34 cellular contexts compared by ENCODE assay signal in the genomic region with DNA sequence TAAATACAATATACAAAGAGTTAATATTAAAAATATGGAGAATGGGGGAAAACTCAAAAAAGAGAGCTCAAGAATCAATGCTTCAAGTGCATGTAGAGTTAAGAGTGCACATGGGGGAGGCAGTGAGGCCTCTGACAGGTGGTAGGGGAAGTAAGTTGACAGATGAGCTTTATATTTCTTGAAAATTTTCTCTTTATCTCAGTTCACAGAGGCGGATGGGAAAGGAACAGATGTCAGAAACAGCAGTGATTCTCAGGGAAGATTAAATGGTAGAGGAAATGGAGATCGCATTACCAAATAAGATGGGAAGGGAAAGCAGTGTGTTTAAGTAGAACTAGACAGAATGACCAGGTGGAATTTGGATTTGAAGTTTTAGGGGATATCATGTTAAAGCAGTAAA.
DNase-seq lines count a peak whose midpoint lies in the region; ATAC-seq, FAIRE-seq and TF ChIP-seq lines count a peak whose summit lies in the region.
"Had no signal": no experiment of that assay in that cellular context is flagged by ENCODE, and none has a peak within 500 bp of the region (broad histone marks: within the 10 kb centered on the region; RNA-seq: fewer than 3 reads in every experiment).

No MANE protein-coding gene starts in this region.

- intact Hi-C loops in cardiac septum (cut with DNase I) = no loop called here

- H3K27ac ChIP-seq in A549 (no peak overlapping the region), SJCRH30 (peak overlapping the region; percentile 89)
- H3K27ac ChIP-seq: cardiac muscle cell, colonic mucosa, pancreas, SJSA1 had no signal

- FAIRE-seq in A549 (lab: Jason Lieb, UNC) = no peak
- FAIRE-seq: astrocyte, H1, HepG2, pancreas, RCC 7860, small intestine had no signal

- ATAC-seq in A549 (no peak), HG02642 (IDR thresholded peaks at IDR 0.05; ENCODE audit: poor library complexity, unreplicated experiment) (no peak)
- ATAC-seq: activated CD4-positive, CD25-positive, alpha-beta regulatory T cell treated with anti-CD3 and anti-CD28 coated beads, Interleukin-2, amount 50 U/mL, for 24 hours; activated CD8-positive, alpha-beta memory T cell treated with anti-CD3 and anti-CD28 coated beads, Interleukin-2, amount 10 ng/mL, durations not matched to agents 7 days and 5 days; activated T-cell treated with anti-CD3 and anti-CD28 coated beads, Interleukin-2, amount 50 U/mL, for 4 hours; HepG2; left colon; pancreas had no signal

- TF ChIP-seq CTCF in A549 (IDR thresholded peaks at IDR 0.05) = no peak

- H3K4me1 ChIP-seq in A549 (peaks cover 7% of the 10 kb centered on the region; the same call in 2 of the 3 replicates), SJCRH30 (peaks cover 41% of the 10 kb centered on the region)
- H3K4me1 ChIP-seq: colonic mucosa, pancreas, SJSA1 had no signal

- TF ChIP-seq EP300 in A549 (IDR thresholded peaks at IDR 0.05) = no peak

- peak overlapping the region; percentile 24 for H3K4me2 ChIP-seq in A549

- H3K9me3 ChIP-seq in A549 (no peaks in the 10 kb centered on the region), SJCRH30 (replicated peaks) (no peaks in the 10 kb centered on the region)
- H3K9me3 ChIP-seq: colonic mucosa, pancreas, SJSA1 had no signal

- H3K4me3 ChIP-seq in A549 = no peak overlapping the region
- H3K4me3 ChIP-seq in SJCRH30 = no peak overlapping the region
- H3K4me3 ChIP-seq: cardiac muscle cell, colonic mucosa, pancreas, SJSA1 had no signal

- H3K27me3 ChIP-seq in SJCRH30 = no peaks in the 10 kb centered on the region
- H3K27me3 ChIP-seq: cardiac muscle cell, colonic mucosa, pancreas, SJSA1 had no signal

- WGBS in A549 (ENCODE audit: missing lambda C conversion rate) = 89% methylated on average over 2 of the region's 2 CpGs

- no peak for TF ChIP-seq POLR2A in A549 (IDR thresholded peaks at IDR 0.05; ENCODE audit: low read length)

- no peak for DNase-seq in A549 (ENCODE audit: low read depth in 1 of 2, low spot score in 1 of 2)
- DNase-seq in LHCN-M2 (ENCODE audit: low read depth) = peak; percentile 32
- peak; percentile 73 to 90 for DNase-seq in SJCRH30
- peak; percentile 28 for DNase-seq in left kidney (ENCODE audit: low read depth, low spot score)
- no peak for DNase-seq in ecto neural progenitor cell (ENCODE audit: low spot score)
- no peak for DNase-seq in HT-29 (ENCODE audit: low spot score)
- DNase-seq in cardiac septum (ENCODE audit: low spot score) = no peak
- DNase-seq: activated CD4-positive, alpha-beta T cell treated with anti-CD3 and anti-CD28 coated beads, Interleukin-2, amount 50 U/mL, for 4 hours; activated CD8-positive, alpha-beta memory T cell treated with anti-CD3 and anti-CD28 coated beads, Interleukin-2, amount 10 ng/mL, durations not matched to agents 7 days and 5 days; activated gamma-delta T cell treated with Interleukin-2 at 50 U/mL for 16 hours; activated naive CD8-positive, alpha-beta T cell treated with anti-CD3 and anti-CD28 coated beads, Interleukin-2, amount 10 ng/mL, durations not matched to agents 7 days and 5 days; activated T-cell treated with anti-CD3 and anti-CD28 coated beads, Interleukin-2, amount 50 U/mL, for 4 hours; AML-193; CD4-positive, CD25-positive, alpha-beta regulatory T cell; colonic mucosa; effector CD8-positive, alpha-beta T cell; EL; HFFc6; left colon; mammary epithelial cell; NCI-H1048; NCI-H1694; pancreas; small intestine; stimulated activated naive CD4-positive, alpha-beta T cell; T-helper 1 cell had no signal

- no peaks in the 10 kb centered on the region for H3K36me3 ChIP-seq in SJCRH30
- H3K36me3 ChIP-seq: cardiac muscle cell, colonic mucosa, pancreas, SJSA1 had no signal

- POLR2A ChIA-PET in A549 (lab: Yijun Ruan, JAX) = no interaction called here

- CTCF ChIA-PET in A549 (lab: Yijun Ruan, JAX) = interaction anchor here (1.1 kb wide), 1 partner anchor 103 kb away, joined by 3 read pairs; no protein-coding TSS in a partner anchor

- no peak for TF ChIP-seq RAD21 in A549 (conservative IDR thresholded peaks at IDR 0.05 in 1 of 2, IDR thresholded peaks at IDR 0.05 in 1 of 2)

TF ChIP-seq in A549, 52 proteins besides CTCF, POLR2A, EP300 and RAD21:
- TF ChIP-seq CEBPB (IDR thresholded peaks at IDR 0.05) = no peak
- TF ChIP-seq KDM1A (IDR thresholded peaks at IDR 0.05; ENCODE audit: low read depth) = no peak
- TF ChIP-seq CBX8 (IDR thresholded peaks at IDR 0.05) = no peak
- TF ChIP-seq NFE2L2 (conservative IDR thresholded peaks at IDR 0.05; ENCODE audit: low read length) = no peak
- no peak for TF ChIP-seq FOSB (CRISPR knock-in tag; IDR thresholded peaks at IDR 0.05)
- TF ChIP-seq ZSCAN20 (CRISPR knock-in tag; IDR thresholded peaks at IDR 0.05) = no peak
- no peak for TF ChIP-seq ESRRA (IDR thresholded peaks at IDR 0.05; ENCODE audit: borderline replicate concordance, low read length)
- no peak for TF ChIP-seq GATA3 (IDR thresholded peaks at IDR 0.05; ENCODE audit: borderline replicate concordance)
- no peak for TF ChIP-seq SMC3 (IDR thresholded peaks at IDR 0.05)
- TF ChIP-seq EHF (CRISPR knock-in tag; IDR thresholded peaks at IDR 0.05) = no peak
- TF ChIP-seq, protein P1, sequence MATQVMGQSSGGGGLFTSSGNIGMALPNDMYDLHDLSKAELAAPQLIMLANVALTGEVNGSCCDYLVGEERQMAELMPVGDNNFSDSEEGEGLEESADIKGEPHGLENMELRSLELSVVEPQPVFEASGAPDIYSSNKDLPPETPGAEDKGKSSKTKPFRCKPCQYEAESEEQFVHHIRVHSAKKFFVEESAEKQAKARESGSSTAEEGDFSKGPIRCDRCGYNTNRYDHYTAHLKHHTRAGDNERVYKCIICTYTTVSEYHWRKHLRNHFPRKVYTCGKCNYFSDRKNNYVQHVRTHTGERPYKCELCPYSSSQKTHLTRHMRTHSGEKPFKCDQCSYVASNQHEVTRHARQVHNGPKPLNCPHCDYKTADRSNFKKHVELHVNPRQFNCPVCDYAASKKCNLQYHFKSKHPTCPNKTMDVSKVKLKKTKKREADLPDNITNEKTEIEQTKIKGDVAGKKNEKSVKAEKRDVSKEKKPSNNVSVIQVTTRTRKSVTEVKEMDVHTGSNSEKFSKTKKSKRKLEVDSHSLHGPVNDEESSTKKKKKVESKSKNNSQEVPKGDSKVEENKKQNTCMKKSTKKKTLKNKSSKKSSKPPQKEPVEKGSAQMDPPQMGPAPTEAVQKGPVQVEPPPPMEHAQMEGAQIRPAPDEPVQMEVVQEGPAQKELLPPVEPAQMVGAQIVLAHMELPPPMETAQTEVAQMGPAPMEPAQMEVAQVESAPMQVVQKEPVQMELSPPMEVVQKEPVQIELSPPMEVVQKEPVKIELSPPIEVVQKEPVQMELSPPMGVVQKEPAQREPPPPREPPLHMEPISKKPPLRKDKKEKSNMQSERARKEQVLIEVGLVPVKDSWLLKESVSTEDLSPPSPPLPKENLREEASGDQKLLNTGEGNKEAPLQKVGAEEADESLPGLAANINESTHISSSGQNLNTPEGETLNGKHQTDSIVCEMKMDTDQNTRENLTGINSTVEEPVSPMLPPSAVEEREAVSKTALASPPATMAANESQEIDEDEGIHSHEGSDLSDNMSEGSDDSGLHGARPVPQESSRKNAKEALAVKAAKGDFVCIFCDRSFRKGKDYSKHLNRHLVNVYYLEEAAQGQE (IDR thresholded peaks at IDR 0.05) = no peak
- no peak for TF ChIP-seq HEYL (CRISPR knock-in tag; IDR thresholded peaks at IDR 0.05)
- no peak for TF ChIP-seq HOXA7 (CRISPR knock-in tag; IDR thresholded peaks at IDR 0.05)
- no peak for TF ChIP-seq JUNB (IDR thresholded peaks at IDR 0.05)
- TF ChIP-seq, protein P2, sequence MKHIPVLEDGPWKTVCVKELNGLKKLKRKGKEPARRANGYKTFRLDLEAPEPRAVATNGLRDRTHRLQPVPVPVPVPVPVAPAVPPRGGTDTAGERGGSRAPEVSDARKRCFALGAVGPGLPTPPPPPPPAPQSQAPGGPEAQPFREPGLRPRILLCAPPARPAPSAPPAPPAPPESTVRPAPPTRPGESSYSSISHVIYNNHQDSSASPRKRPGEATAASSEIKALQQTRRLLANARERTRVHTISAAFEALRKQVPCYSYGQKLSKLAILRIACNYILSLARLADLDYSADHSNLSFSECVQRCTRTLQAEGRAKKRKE (CRISPR knock-in tag; IDR thresholded peaks at IDR 0.05; ENCODE audit: low read depth) = no peak
- TF ChIP-seq RCOR1 (IDR thresholded peaks at IDR 0.05; ENCODE audit: low read depth, low read length) = no peak

Comparison
In these comparisons a context has a peak if more than half of its experiments do, and no peak if none do; other contexts are left out.
1. DNase-seq: peak in LHCN-M2 (single experiment), SJCRH30 (2 of 2) and left kidney (single experiment); none in A549 (0 of 2), ecto neural progenitor cell (single experiment), HT-29 (single experiment) and cardiac septum (single experiment).